25 cellular contexts compared by ENCODE assay signal in genomic region chr5:37604290-37604689, GRCh38.
"Had no signal": no experiment of that assay in that cellular context is flagged by ENCODE, and none has a peak within 500 bp of the region (broad histone marks: within the 10 kb centered on the region; RNA-seq: fewer than 3 reads in every experiment).

No MANE protein-coding gene starts in this region.

- ATAC-seq: activated CD8-positive, alpha-beta memory T cell treated with anti-CD3 and anti-CD28 coated beads, Interleukin-2, amount 10 ng/mL, durations not matched to agents 7 days and 5 days; activated CD8-positive, alpha-beta T cell treated with anti-CD3 and anti-CD28 coated beads, Interleukin-2, amount 10 ng/mL, durations not matched to agents 7 days and 5 days; activated naive CD4-positive, alpha-beta T cell treated with anti-CD3 and anti-CD28 coated beads, Interleukin-2, amount 50 U/mL, for 72 hours; naive thymus-derived CD4-positive, alpha-beta T cell; right lobe of liver; stimulated activated memory B cell treated with anti-CD40 and anti-IgM and Interleukin-4, amounts not matched to agents 10 μg/mL and 1 μg/mL and 100 μg/mL, for 72 hours had no signal

- DNase-seq: activated B cell treated with CpG ODN at 0.5 μM for 24 hours; activated CD4-positive, alpha-beta T cell treated with anti-CD3 and anti-CD28 coated beads, Interleukin-2, amount 50 U/mL, for 1 hour; activated CD8-positive, alpha-beta memory T cell treated with anti-CD3 and anti-CD28 coated beads, Interleukin-2, amount 10 ng/mL, durations not matched to agents 7 days and 5 days; activated CD8-positive, alpha-beta T cell treated with anti-CD3 and anti-CD28 coated beads, Interleukin-2, amount 10 ng/mL, durations not matched to agents 7 days and 5 days; activated naive CD4-positive, alpha-beta T cell; activated T-cell treated with anti-CD3 and anti-CD28 coated beads, Interleukin-2, amount 50 U/mL, for 48 hours; central memory CD4-positive, alpha-beta T cell; esophagus squamous epithelium; foreskin melanocyte; islet precursor cell; left ventricle myocardium inferior; naive thymus-derived CD4-positive, alpha-beta T cell; occipital lobe; right lobe of liver; small intestine; stimulated activated CD4-positive, alpha-beta T cell treated with anti-CD3 and anti-CD28 coated beads, Interleukin-4, amount 100 ng/mL, for 4 hours; stimulated activated CD8-positive, alpha-beta memory T cell treated with anti-CD3 and anti-CD28 coated beads, Interleukin-4, amount 100 ng/mL, for 48 hours; stomach; T-helper 2 cell; tibial artery had no signal

- H2AFZ ChIP-seq: hepatocyte had no signal

- H3K4me3 ChIP-seq: breast epithelium, esophagus squamous epithelium, hepatocyte, left ventricle myocardium inferior, right lobe of liver, stomach, tibial artery had no signal

- H3K79me2 ChIP-seq: hepatocyte had no signal

- H3K27me3 ChIP-seq: breast epithelium, esophagus squamous epithelium, hepatocyte, right lobe of liver, stomach, tibial artery had no signal

- H3K27ac ChIP-seq: breast epithelium, epithelial cell of prostate, esophagus squamous epithelium, hepatocyte, left ventricle myocardium inferior, right lobe of liver, stomach, tibial artery had no signal

- H3K9me3 ChIP-seq: breast epithelium, esophagus squamous epithelium, tibial artery had no signal

- H3K4me2 ChIP-seq: hepatocyte had no signal

- H3K4me1 ChIP-seq: breast epithelium, esophagus squamous epithelium, left ventricle myocardium inferior, right lobe of liver, stomach, tibial artery had no signal

- H3K36me3 ChIP-seq: breast epithelium had no signal
